In the genomic region with DNA sequence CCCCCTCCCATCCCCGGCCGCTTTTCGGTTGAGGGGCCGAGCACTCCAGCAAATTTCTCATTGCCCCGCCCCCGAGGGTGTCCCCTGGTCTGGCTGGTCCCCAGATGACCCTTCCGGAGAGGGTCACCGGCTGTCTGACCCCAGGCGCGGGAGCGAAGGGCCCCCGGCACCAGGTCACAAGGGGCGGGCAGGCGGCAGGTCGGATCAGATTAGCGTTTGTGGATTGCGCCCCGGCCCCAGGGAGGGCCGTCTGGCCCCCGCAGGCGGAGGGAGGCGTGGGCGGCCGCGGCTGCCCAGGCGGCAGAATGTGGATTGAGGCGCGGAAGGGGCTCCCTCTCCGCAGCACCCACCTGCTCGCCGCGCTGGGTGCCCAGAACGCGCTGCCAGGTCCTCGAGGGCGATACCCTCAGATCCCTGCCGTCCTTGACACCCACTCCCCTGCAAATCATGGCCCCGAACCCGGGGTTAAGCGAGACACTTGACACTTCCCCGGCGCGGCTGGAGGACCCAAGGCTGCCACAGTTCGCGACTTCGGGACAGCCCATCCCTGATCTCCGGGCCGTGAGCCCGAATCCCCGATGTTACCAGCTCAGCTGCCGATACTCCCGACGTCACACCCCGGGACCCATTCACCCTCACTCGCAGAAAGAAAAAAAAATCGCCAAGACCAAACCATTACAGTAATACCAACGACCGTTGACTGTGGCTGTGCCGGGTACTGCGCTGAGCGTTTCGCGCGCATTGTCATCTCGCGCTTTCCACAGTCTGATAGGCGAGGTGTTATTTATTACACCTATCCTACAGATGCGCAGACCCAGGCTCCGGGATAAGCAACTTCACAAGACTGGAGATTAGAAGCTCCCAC, we compare ENCODE assay signal across 11 cellular contexts. TPM values are rescaled to one million over a fixed set of nuclear protein-coding genes. Genes with fewer than 3 reads are reported as not detected.
DNase-seq lines count a peak whose midpoint lies in the region; ATAC-seq lines count a peak whose summit lies in the region.
"Had no signal": no experiment of that assay in that cellular context is flagged by ENCODE, and none has a peak within 500 bp of the region (broad histone marks: within the 10 kb centered on the region; RNA-seq: fewer than 3 reads in every experiment).

No MANE protein-coding gene starts in this region.

- DNase-seq in NCI-H146 (lab: John Stamatoyannopoulos, UW) (peak; percentile 44), NCI-H146 treated with DMSO at 0.1 percent for 48 hours (lab: John Stamatoyannopoulos, UW; ENCODE audit: unreplicated experiment) (no peak), cerebellum (ENCODE audit: low spot score) (no peak), ACHN (no peak)
- peak; percentile 15 for DNase-seq in activated naive CD8-positive, alpha-beta T cell treated with anti-CD3 and anti-CD28 coated beads for 36 hours
- no peak for DNase-seq in stimulated activated effector memory CD8-positive, alpha-beta T cell treated with anti-CD3 and anti-CD28 coated beads, Interleukin-12 subunit alpha, Interleukin-12 subunit beta, amount 100 ng/mL, for 72 hours (ENCODE audit: low spot score in 2 of 2)

- no peaks in the 10 kb centered on the region for H3K36me3 ChIP-seq in iPS-15b (ENCODE audit: control insufficient read depth, insufficient read depth, low read length)

- peaks cover 8% of the 10 kb centered on the region for H3K4me1 Mint-ChIP-seq in activated naive CD8-positive, alpha-beta T cell treated with anti-CD3 and anti-CD28 coated beads for 36 hours
- peaks cover 14% of the 10 kb centered on the region for H3K4me1 Mint-ChIP-seq in stimulated activated effector memory CD8-positive, alpha-beta T cell treated with anti-CD3 and anti-CD28 coated beads, Interleukin-12 subunit alpha, Interleukin-12 subunit beta, amount 100 ng/mL, for 72 hours

- H3K9me3 ChIP-seq in iPS-15b (ENCODE audit: control insufficient read depth, insufficient read depth, low read length), result no peaks in the 10 kb centered on the region
- H3K9me3 ChIP-seq: A549 had no signal

- peaks cover 52% of the 10 kb centered on the region for H3K27me3 Mint-ChIP-seq in activated naive CD8-positive, alpha-beta T cell treated with anti-CD3 and anti-CD28 coated beads for 36 hours

- H3K4me3 ChIP-seq in iPS-15b (ENCODE audit: low read depth, low read length), result peak overlapping the region; percentile 58
- H3K4me3 ChIP-seq: A549 had no signal

- H3K27me3 ChIP-seq in iPS-15b (ENCODE audit: control insufficient read depth, insufficient read depth, low read length), result peaks cover 27% of the 10 kb centered on the region

- H3K27ac Mint-ChIP-seq in activated naive CD8-positive, alpha-beta T cell treated with anti-CD3 and anti-CD28 coated beads for 36 hours, result no peak overlapping the region
- H3K27ac Mint-ChIP-seq in stimulated activated effector memory CD8-positive, alpha-beta T cell treated with anti-CD3 and anti-CD28 coated beads, Interleukin-12 subunit alpha, Interleukin-12 subunit beta, amount 100 ng/mL, for 72 hours, result no peak overlapping the region

- H3K9ac ChIP-seq in iPS-15b (ENCODE audit: low read depth, low read length), result peak overlapping the region; percentile 12

- in situ Hi-C loops in ACHN (cut with HindIII; ENCODE audit: low pct_ligation_motif_present, low pct_unique_long_range_greater_than_20kb, low sequenced_read_pairs), result no loop called here

- peak overlapping the region; percentile 60 for H3K4me3 Mint-ChIP-seq in activated naive CD8-positive, alpha-beta T cell treated with anti-CD3 and anti-CD28 coated beads for 36 hours
- H3K4me3 Mint-ChIP-seq in stimulated activated effector memory CD8-positive, alpha-beta T cell treated with anti-CD3 and anti-CD28 coated beads, Interleukin-12 subunit alpha, Interleukin-12 subunit beta, amount 100 ng/mL, for 72 hours, result peak overlapping the region; percentile 62

- H3K36me3 Mint-ChIP-seq in activated naive CD8-positive, alpha-beta T cell treated with anti-CD3 and anti-CD28 coated beads for 36 hours, result no peaks in the 10 kb centered on the region
- H3K36me3 Mint-ChIP-seq in stimulated activated effector memory CD8-positive, alpha-beta T cell treated with anti-CD3 and anti-CD28 coated beads, Interleukin-12 subunit alpha, Interleukin-12 subunit beta, amount 100 ng/mL, for 72 hours, result no peaks in the 10 kb centered on the region

- no peaks in the 10 kb centered on the region for H3K9me3 Mint-ChIP-seq in activated naive CD8-positive, alpha-beta T cell treated with anti-CD3 and anti-CD28 coated beads for 36 hours
- no peaks in the 10 kb centered on the region for H3K9me3 Mint-ChIP-seq in stimulated activated effector memory CD8-positive, alpha-beta T cell treated with anti-CD3 and anti-CD28 coated beads, Interleukin-12 subunit alpha, Interleukin-12 subunit beta, amount 100 ng/mL, for 72 hours

- ATAC-seq in stimulated activated effector memory CD8-positive, alpha-beta T cell treated with anti-CD3 and anti-CD28 coated beads, Interleukin-12 subunit alpha, Interleukin-12 subunit beta, amount 100 ng/mL, for 72 hours, result peak; percentile 63
- ATAC-seq in HG03045 (IDR thresholded peaks at IDR 0.05; ENCODE audit: unreplicated experiment), result no peak

- H3K4me1 ChIP-seq in iPS-15b (ENCODE audit: control insufficient read depth, insufficient read depth, low read length), result peaks cover 17% of the 10 kb centered on the region
- H3K4me1 ChIP-seq: A549 had no signal

RNA-seq across cellular contexts. Expression of a gene that starts 1.0 kb away (rescaled TPM):
- total RNA-seq in activated naive CD8-positive, alpha-beta T cell treated with anti-CD3 and anti-CD28 coated beads for 36 hours, result not detected
- 1.00 TPM for total RNA-seq in cerebellum
- total RNA-seq: activated CD8-positive, alpha-beta memory T cell treated with anti-CD3 and anti-CD28 coated beads for 36 hours; glomerular endothelial cell had no signal

RNA-seq across cellular contexts. Expression of a gene that starts 36.6 kb away (rescaled TPM):
- total RNA-seq in activated naive CD8-positive, alpha-beta T cell treated with anti-CD3 and anti-CD28 coated beads for 36 hours, result 10 to 100 TPM; 31.0 to 31.4 TPM
- 63.2 TPM for total RNA-seq in cerebellum

RNA-seq across cellular contexts. Expression of a gene that starts 38.0 kb away (rescaled TPM):
- 1 to 10 TPM; 2.7 to 3.1 TPM for total RNA-seq in activated naive CD8-positive, alpha-beta T cell treated with anti-CD3 and anti-CD28 coated beads for 36 hours
- total RNA-seq in cerebellum, result 11.3 TPM

RNA-seq across cellular contexts. Expression of a gene that starts 58.1 kb away (rescaled TPM):
- 10 to 100 TPM; 14.0 to 16.0 TPM for total RNA-seq in activated naive CD8-positive, alpha-beta T cell treated with anti-CD3 and anti-CD28 coated beads for 36 hours
- total RNA-seq in cerebellum, result 9.5 TPM

Comparison
In these comparisons a context has a peak if more than half of its experiments do, and no peak if none do; other contexts are left out.
1. DNase-seq: peak in NCI-H146 (single experiment) and activated naive CD8-positive, alpha-beta T cell treated with anti-CD3 and anti-CD28 coated beads for 36 hours (single experiment); none in NCI-H146 treated with DMSO at 0.1 percent for 48 hours (single experiment), stimulated activated effector memory CD8-positive, alpha-beta T cell treated with anti-CD3 and anti-CD28 coated beads, Interleukin-12 subunit alpha, Interleukin-12 subunit beta, amount 100 ng/mL, for 72 hours (0 of 2), cerebellum (single experiment) and ACHN (single experiment).